In genomic region chr13:109275390-109275789, GRCh38 we compare ENCODE assay signal across 17 cellular contexts.
"Had no signal": no experiment of that assay in that cellular context is flagged by ENCODE, and none has a peak within 500 bp of the region (broad histone marks: within the 10 kb centered on the region; RNA-seq: fewer than 3 reads in every experiment).

No MANE protein-coding gene starts in this region.

- H3K9me3 ChIP-seq: prostate gland, right lobe of liver, spleen had no signal

- H3K4me3 Mint-ChIP-seq: activated CD4-positive, alpha-beta T cell treated with anti-CD3 and anti-CD28 coated beads, Interleukin-2, amount 10 ng/mL, durations not matched to agents 7 days and 5 days; activated naive CD8-positive, alpha-beta T cell; activated T-cell treated with anti-CD3 and anti-CD28 coated beads, Interleukin-2, amount 50 U/mL, for 72 hours; central memory CD8-positive, alpha-beta T cell; natural killer cell treated with Interleukin-12 subunit alpha and Interleukin-12 subunit beta and Interleukin-15 and Interleukin-18, amount 100 ng/mL, for 72 hours; stimulated activated naive CD8-positive, alpha-beta T cell treated with anti-CD3 and anti-CD28 coated beads, Interleukin-15, amount 100 ng/mL, for 72 hours; T-helper 2 cell treated with Interferon-gamma antibody and Interleukin-4, amounts not matched to agents 5 μg/mL and 100 μg/mL, for 36 hours had no signal

- DNase-seq: activated CD4-positive, alpha-beta T cell treated with anti-CD3 and anti-CD28 coated beads, Interleukin-2, amount 10 ng/mL, durations not matched to agents 7 days and 5 days; activated CD4-positive, CD25-positive, alpha-beta regulatory T cell; activated CD8-positive, alpha-beta memory T cell treated with anti-CD3 and anti-CD28 coated beads, Interleukin-2, amount 50 U/mL, for 48 hours; activated gamma-delta T cell; activated T-cell treated with anti-CD3 and anti-CD28 coated beads, Interleukin-2, amount 50 U/mL, for 72 hours; brain microvascular endothelial cell; kidney glomerular epithelial cell; right lobe of liver; spleen; stimulated activated naive CD8-positive, alpha-beta T cell treated with anti-CD3 and anti-CD28 coated beads, Interleukin-15, amount 100 ng/mL, for 72 hours had no signal

- ATAC-seq: activated T-cell treated with anti-CD3 and anti-CD28 coated beads, Interleukin-2, amount 50 U/mL, for 72 hours; foreskin keratinocyte; natural killer cell treated with Interleukin-12 subunit alpha and Interleukin-12 subunit beta and Interleukin-15 and Interleukin-18, amount 100 ng/mL, for 72 hours; stimulated activated naive CD8-positive, alpha-beta T cell treated with anti-CD3 and anti-CD28 coated beads, Interleukin-15, amount 100 ng/mL, for 72 hours had no signal

- H3K9me3 Mint-ChIP-seq: activated CD4-positive, alpha-beta T cell treated with anti-CD3 and anti-CD28 coated beads, Interleukin-2, amount 10 ng/mL, durations not matched to agents 7 days and 5 days; activated T-cell treated with anti-CD3 and anti-CD28 coated beads, Interleukin-2, amount 50 U/mL, for 72 hours; natural killer cell treated with Interleukin-12 subunit alpha and Interleukin-12 subunit beta and Interleukin-15 and Interleukin-18, amount 100 ng/mL, for 72 hours; stimulated activated naive CD8-positive, alpha-beta T cell treated with anti-CD3 and anti-CD28 coated beads, Interleukin-15, amount 100 ng/mL, for 72 hours; T-helper 2 cell treated with Interferon-gamma antibody and Interleukin-4, amounts not matched to agents 5 μg/mL and 100 μg/mL, for 36 hours had no signal

- H3K36me3 ChIP-seq: brain microvascular endothelial cell, prostate gland, right lobe of liver, spleen had no signal

- H3K27me3 Mint-ChIP-seq: activated CD4-positive, alpha-beta T cell treated with anti-CD3 and anti-CD28 coated beads, Interleukin-2, amount 10 ng/mL, durations not matched to agents 7 days and 5 days; central memory CD8-positive, alpha-beta T cell had no signal

- H3K4me1 ChIP-seq: prostate gland, right lobe of liver, spleen had no signal

- H3K4me1 Mint-ChIP-seq: activated CD4-positive, alpha-beta T cell treated with anti-CD3 and anti-CD28 coated beads, Interleukin-2, amount 10 ng/mL, durations not matched to agents 7 days and 5 days; central memory CD8-positive, alpha-beta T cell; stimulated activated naive CD8-positive, alpha-beta T cell treated with anti-CD3 and anti-CD28 coated beads, Interleukin-15, amount 100 ng/mL, for 72 hours had no signal

- H3K27me3 ChIP-seq: brain microvascular endothelial cell, foreskin keratinocyte, right lobe of liver, spleen had no signal

- H3K27ac Mint-ChIP-seq: activated CD4-positive, alpha-beta T cell treated with anti-CD3 and anti-CD28 coated beads, Interleukin-2, amount 10 ng/mL, durations not matched to agents 7 days and 5 days; activated naive CD8-positive, alpha-beta T cell; activated T-cell treated with anti-CD3 and anti-CD28 coated beads, Interleukin-2, amount 50 U/mL, for 72 hours; natural killer cell treated with Interleukin-12 subunit alpha and Interleukin-12 subunit beta and Interleukin-15 and Interleukin-18, amount 100 ng/mL, for 72 hours; stimulated activated naive CD8-positive, alpha-beta T cell treated with anti-CD3 and anti-CD28 coated beads, Interleukin-15, amount 100 ng/mL, for 72 hours; T-helper 2 cell treated with Interferon-gamma antibody and Interleukin-4, amounts not matched to agents 5 μg/mL and 100 μg/mL, for 36 hours had no signal

- H3K27ac ChIP-seq: coronary artery, foreskin keratinocyte, prostate gland, right lobe of liver had no signal

- H3K4me3 ChIP-seq: coronary artery, prostate gland, right lobe of liver, spleen had no signal

- H3K36me3 Mint-ChIP-seq: activated naive CD8-positive, alpha-beta T cell; natural killer cell treated with Interleukin-12 subunit alpha and Interleukin-12 subunit beta and Interleukin-15 and Interleukin-18, amount 100 ng/mL, for 72 hours had no signal
